ENCODE assay signal across 8 cellular contexts in the genomic region with DNA sequence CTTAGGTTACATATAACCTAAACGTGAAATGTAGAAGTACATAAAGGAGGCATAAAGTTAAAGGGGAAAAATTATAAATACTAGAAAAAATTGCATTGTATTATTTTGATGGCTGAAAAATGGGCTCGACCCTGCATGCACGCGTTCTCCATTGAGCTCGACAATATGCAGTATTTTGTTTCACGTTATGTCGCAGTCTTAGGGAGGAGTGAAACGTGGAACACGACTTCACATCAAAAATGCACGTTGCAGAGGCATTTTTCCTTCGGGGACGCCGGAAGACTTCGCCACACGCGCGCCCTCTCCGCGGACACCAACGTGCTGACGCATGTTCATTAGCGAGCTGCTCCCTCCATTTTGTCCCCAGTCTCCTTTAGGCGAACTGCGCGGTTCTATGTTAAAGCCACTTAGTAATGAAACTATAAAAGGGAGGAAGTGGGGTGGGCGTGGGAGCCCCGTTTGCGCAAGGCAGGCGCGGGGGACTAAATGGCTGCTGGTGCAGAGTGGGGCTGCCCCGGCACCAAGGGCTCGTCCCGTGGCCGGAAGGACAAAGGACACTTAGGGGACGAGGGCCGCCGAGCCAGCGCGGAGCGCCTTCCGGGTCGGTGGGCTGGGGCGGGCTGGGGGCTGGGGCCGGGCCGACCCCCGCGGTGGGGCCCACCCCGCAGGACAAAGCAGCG. TPM values are rescaled to one million over a fixed set of nuclear protein-coding genes. Genes with fewer than 3 reads are reported as not detected.
DNase-seq lines count a peak whose midpoint lies in the region; ATAC-seq and TF ChIP-seq lines count a peak whose summit lies in the region.

No MANE protein-coding gene starts in this region.

- no peaks in the 10 kb centered on the region for H3K27me3 Mint-ChIP-seq in Caco-2 (ENCODE audit: insufficient read depth, unreplicated experiment)
- peaks cover 12% of the 10 kb centered on the region for H3K27me3 Mint-ChIP-seq in endothelial cell (ENCODE audit: unreplicated experiment)
- H3K27me3 Mint-ChIP-seq in stimulated activated naive B cell treated with anti-CD40 and anti-IgM and Interleukin-4, amounts not matched to agents 10 μg/mL and 1 μg/mL and 100 μg/mL, for 72 hours: no peaks in the 10 kb centered on the region

- H3K9me3 ChIP-seq in Caco-2 (no peaks in the 10 kb centered on the region), muscle layer of duodenum (ENCODE audit: control insufficient read depth in 1 of 2, low read length in 2 of 2) (no peaks in the 10 kb centered on the region)

- DNase-seq in Caco-2 (peak in 1 of 2 experiments; percentile 96), HL-60 (ENCODE audit: low read depth in 1 of 2, low spot score in 1 of 2) (peak; percentile 86 to 95), NOMO-1 (lab: John Stamatoyannopoulos, UW; ENCODE audit: unreplicated experiment in 2 of 2) (peak; percentile 94 to 99), endothelial cell (ENCODE audit: low spot score) (peak; percentile 91)
- peak; percentile 78 for DNase-seq in activated CD8-positive, alpha-beta memory T cell treated with anti-CD3 and anti-CD28 coated beads, Interleukin-2, amount 50 U/mL, for 1 hour (ENCODE audit: extremely low read depth)
- DNase-seq in stimulated activated naive B cell treated with anti-CD40 and anti-IgM and Interleukin-4, amounts not matched to agents 10 μg/mL and 1 μg/mL and 100 μg/mL, for 72 hours: peak; percentile 95

- H3K27me3 ChIP-seq in Caco-2 (replicated peaks; ENCODE audit: control insufficient read depth, insufficient read depth, low read length): no peaks in the 10 kb centered on the region
- no peaks in the 10 kb centered on the region for H3K27me3 ChIP-seq in HL-60 (ENCODE audit: insufficient read depth, poor library complexity, severe bottlenecking)
- no peaks in the 10 kb centered on the region for H3K27me3 ChIP-seq in muscle layer of duodenum (ENCODE audit: low read depth, low read length)

- peaks cover 57% of the 10 kb centered on the region for H3K36me3 Mint-ChIP-seq in Caco-2 (ENCODE audit: insufficient read depth, unreplicated experiment)
- peaks cover 7% of the 10 kb centered on the region for H3K36me3 Mint-ChIP-seq in endothelial cell (ENCODE audit: low read depth, unreplicated experiment)
- H3K36me3 Mint-ChIP-seq in stimulated activated naive B cell treated with anti-CD40 and anti-IgM and Interleukin-4, amounts not matched to agents 10 μg/mL and 1 μg/mL and 100 μg/mL, for 72 hours: peaks cover 21 to 28% of the 10 kb centered on the region in 2 donors

- H3K4me3 ChIP-seq in Caco-2 (ENCODE audit: low read depth, low read length): peak overlapping the region; percentile 62
- H3K4me3 ChIP-seq in HL-60 (replicated peaks; ENCODE audit: insufficient read depth, low read length): peak overlapping the region; percentile 60
- H3K4me3 ChIP-seq in muscle layer of duodenum (ENCODE audit: low read depth in 1 of 2, low read length in 2 of 2): peak overlapping the region; percentile 70 to 80

- ATAC-seq in GM19463 (IDR thresholded peaks at IDR 0.05; ENCODE audit: unreplicated experiment): peak; percentile 69
- peak; percentile 80 to 83 for ATAC-seq in stimulated activated naive B cell treated with anti-CD40 and anti-IgM and Interleukin-4, amounts not matched to agents 10 μg/mL and 1 μg/mL and 100 μg/mL, for 72 hours (replicated peaks)

- H3K4me1 Mint-ChIP-seq in Caco-2 (ENCODE audit: low read depth, unreplicated experiment): peaks cover 22% of the 10 kb centered on the region
- peaks cover 28% of the 10 kb centered on the region for H3K4me1 Mint-ChIP-seq in endothelial cell (ENCODE audit: unreplicated experiment)
- peaks cover 31 to 55% of the 10 kb centered on the region in 2 donors for H3K4me1 Mint-ChIP-seq in stimulated activated naive B cell treated with anti-CD40 and anti-IgM and Interleukin-4, amounts not matched to agents 10 μg/mL and 1 μg/mL and 100 μg/mL, for 72 hours

- no peak for TF ChIP-seq CTCF in Caco-2 (IDR thresholded peaks at IDR 0.05; ENCODE audit: insufficient read depth in 1 of 2, low read depth in 1 of 2, low read length in 1 of 2, severe bottlenecking in 1 of 2, unreplicated experiment in 1 of 2)
- TF ChIP-seq CTCF in HL-60 (IDR thresholded peaks at IDR 0.05; ENCODE audit: insufficient read depth, low read length): no peak
- no peak for TF ChIP-seq CTCF in endothelial cell (IDR thresholded peaks at IDR 0.05; ENCODE audit: unreplicated experiment)

- H3K27ac ChIP-seq in HL-60 (replicated peaks): peak overlapping the region; percentile 99
- H3K27ac ChIP-seq in muscle layer of duodenum (ENCODE audit: low read length): peak overlapping the region; percentile 97

- H3K9me3 Mint-ChIP-seq in Caco-2 (ENCODE audit: unreplicated experiment) (no peaks in the 10 kb centered on the region), endothelial cell (ENCODE audit: unreplicated experiment) (no peaks in the 10 kb centered on the region)
- H3K9me3 Mint-ChIP-seq in stimulated activated naive B cell treated with anti-CD40 and anti-IgM and Interleukin-4, amounts not matched to agents 10 μg/mL and 1 μg/mL and 100 μg/mL, for 72 hours: peaks cover 3 to 8% of the 10 kb centered on the region in 2 donors

- H3K27ac Mint-ChIP-seq in Caco-2 (ENCODE audit: unreplicated experiment) (peak overlapping the region; percentile 100), endothelial cell (ENCODE audit: unreplicated experiment) (peak overlapping the region; percentile 99)
- H3K27ac Mint-ChIP-seq in stimulated activated naive B cell treated with anti-CD40 and anti-IgM and Interleukin-4, amounts not matched to agents 10 μg/mL and 1 μg/mL and 100 μg/mL, for 72 hours: peak overlapping the region; percentile 100

- intact Hi-C loops in Caco-2 (cut with micrococcal nuclease; ENCODE audit: unreplicated experiment): loop anchor here (1.0 to 10.0 kb wide), 7 partner anchors 29 to 380 kb away; partner anchors contain the start of gene ADSS2

- H3K36me3 ChIP-seq in Caco-2 (ENCODE audit: control insufficient read depth, insufficient read depth, low read length) (no peaks in the 10 kb centered on the region; the same call in 1 of the 2 replicates), muscle layer of duodenum (ENCODE audit: control insufficient read depth in 1 of 2, insufficient read depth in 2 of 2, low read length in 2 of 2) (peaks cover 0 to 17% of the 10 kb centered on the region in 2 donors)

- H3K4me3 Mint-ChIP-seq in Caco-2 (ENCODE audit: unreplicated experiment) (peak overlapping the region; percentile 97), endothelial cell (ENCODE audit: unreplicated experiment) (peak overlapping the region; percentile 96)
- peak overlapping the region; percentile 85 to 94 for H3K4me3 Mint-ChIP-seq in stimulated activated naive B cell treated with anti-CD40 and anti-IgM and Interleukin-4, amounts not matched to agents 10 μg/mL and 1 μg/mL and 100 μg/mL, for 72 hours

- CTCF ChIA-PET in Caco-2 (lab: Charles Lee): interaction anchor here (1.7 kb wide), 1 partner anchor 231 kb away, joined by 9 read pairs; no protein-coding TSS in a partner anchor

- BruUV-seq in Caco-2 (replicated peaks; lab: Mats Ljungman, UMichigan): TSS peak; percentile 98

- H3K4me1 ChIP-seq in Caco-2 (peaks cover 24% of the 10 kb centered on the region; the same call in 1 of the 2 replicates), muscle layer of duodenum (ENCODE audit: control insufficient read depth in 1 of 2, insufficient read depth in 2 of 2, low read length in 2 of 2) (peaks cover 0 to 15% of the 10 kb centered on the region in 2 donors)

- POLR2A ChIA-PET in Caco-2 (lab: Charles Lee): interaction anchor here (0.6 to 2.4 kb wide), 7 partner anchors 17 to 420 kb away, joined by 3 to 23 read pairs (median 4); partner anchors contain the start of gene HNRNPU

RNA-seq across cellular contexts. Expression of gene COX20, which starts 0.7 kb away (rescaled TPM):
- 68.0 and 79.3 TPM in 2 replicates for total RNA-seq in Caco-2 (2022)
- 9.6 TPM for total RNA-seq in endothelial cell (ENCODE audit: unreplicated experiment)

RNA-seq across cellular contexts. Expression of gene HNRNPU, which starts 29.6 kb away (rescaled TPM):
- total RNA-seq in Caco-2 (2022): 478 and 482 TPM in 2 replicates
- total RNA-seq in endothelial cell (ENCODE audit: unreplicated experiment): 381 TPM
